Comparison of ENCODE assay signal across 1 cellular context in genomic region chr2:219543596-219544358, GRCh38.
TF ChIP-seq lines count a peak whose summit lies in the region.

CHPF (minus strand) TSS chr2:219543809; CDS start chr2:219543538, 271 bp downstream.
A gene with protein sequence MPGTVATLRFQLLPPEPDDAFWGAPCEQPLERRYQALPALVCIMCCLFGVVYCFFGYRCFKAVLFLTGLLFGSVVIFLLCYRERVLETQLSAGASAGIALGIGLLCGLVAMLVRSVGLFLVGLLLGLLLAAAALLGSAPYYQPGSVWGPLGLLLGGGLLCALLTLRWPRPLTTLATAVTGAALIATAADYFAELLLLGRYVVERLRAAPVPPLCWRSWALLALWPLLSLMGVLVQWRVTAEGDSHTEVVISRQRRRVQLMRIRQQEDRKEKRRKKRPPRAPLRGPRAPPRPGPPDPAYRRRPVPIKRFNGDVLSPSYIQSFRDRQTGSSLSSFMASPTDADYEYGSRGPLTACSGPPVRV (plus strand): TSS chr2:219544028. CDS start chr2:219544728, 700 bp downstream.

TF ChIP-seq in HEK293, 187 proteins besides CTCF, POLR2A, EP300 and RAD21 (continued from another document and continues in another):
- TF ChIP-seq TSHZ1 (tag by site-specific recombination; IDR thresholded peaks at IDR 0.05; ENCODE audit: borderline replicate concordance), result no peak
- TF ChIP-seq EGR2 (tag by site-specific recombination; IDR thresholded peaks at IDR 0.05; ENCODE audit: low read depth), result peak; percentile 26; the same call in 1 of the 2 replicates
- TF ChIP-seq ZNF132 (tag by site-specific recombination; IDR thresholded peaks at IDR 0.05; ENCODE audit: borderline replicate concordance), result no peak
- peak; percentile 77 for TF ChIP-seq ZBTB26 (tag by site-specific recombination; optimal IDR thresholded peaks at IDR 0.05)
- TF ChIP-seq ZNF292 (tag by site-specific recombination; IDR thresholded peaks at IDR 0.05; ENCODE audit: borderline replicate concordance, low read depth), result no peak
- TF ChIP-seq ZNF239 (tag by site-specific recombination; IDR thresholded peaks at IDR 0.05), result no peak
- TF ChIP-seq ZNF555 (tag by site-specific recombination; conservative IDR thresholded peaks at IDR 0.05), result no peak
- TF ChIP-seq ZNF366 (tag by site-specific recombination; conservative IDR thresholded peaks at IDR 0.05), result no peak; the same call in 1 of the 2 replicates
- TF ChIP-seq ZBTB7A (tag by site-specific recombination; IDR thresholded peaks at IDR 0.05; ENCODE audit: low read depth), result peak; percentile 97
- TF ChIP-seq ZNF23 (tag by site-specific recombination; IDR thresholded peaks at IDR 0.05; ENCODE audit: borderline replicate concordance), result no peak
- TF ChIP-seq ZNF169 (tag by site-specific recombination; IDR thresholded peaks at IDR 0.05), result no peak
- TF ChIP-seq, protein P1, sequence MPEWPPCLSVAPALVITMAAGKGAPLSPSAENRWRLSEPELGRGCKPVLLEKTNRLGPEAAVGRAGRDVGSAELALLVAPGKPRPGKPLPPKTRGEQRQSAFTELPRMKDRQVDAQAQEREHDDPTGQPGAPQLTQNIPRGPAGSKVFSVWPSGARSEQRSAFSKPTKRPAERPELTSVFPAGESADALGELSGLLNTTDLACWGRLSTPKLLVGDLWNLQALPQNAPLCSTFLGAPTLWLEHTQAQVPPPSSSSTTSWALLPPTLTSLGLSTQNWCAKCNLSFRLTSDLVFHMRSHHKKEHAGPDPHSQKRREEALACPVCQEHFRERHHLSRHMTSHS (tag by site-specific recombination; IDR thresholded peaks at IDR 0.05), result no peak
- TF ChIP-seq WT1 (tag by site-specific recombination; IDR thresholded peaks at IDR 0.05), result peak; percentile 53; the same call in 1 of the 2 replicates
- TF ChIP-seq ZNF157 (tag by site-specific recombination; IDR thresholded peaks at IDR 0.05), result no peak
- TF ChIP-seq, protein P2, sequence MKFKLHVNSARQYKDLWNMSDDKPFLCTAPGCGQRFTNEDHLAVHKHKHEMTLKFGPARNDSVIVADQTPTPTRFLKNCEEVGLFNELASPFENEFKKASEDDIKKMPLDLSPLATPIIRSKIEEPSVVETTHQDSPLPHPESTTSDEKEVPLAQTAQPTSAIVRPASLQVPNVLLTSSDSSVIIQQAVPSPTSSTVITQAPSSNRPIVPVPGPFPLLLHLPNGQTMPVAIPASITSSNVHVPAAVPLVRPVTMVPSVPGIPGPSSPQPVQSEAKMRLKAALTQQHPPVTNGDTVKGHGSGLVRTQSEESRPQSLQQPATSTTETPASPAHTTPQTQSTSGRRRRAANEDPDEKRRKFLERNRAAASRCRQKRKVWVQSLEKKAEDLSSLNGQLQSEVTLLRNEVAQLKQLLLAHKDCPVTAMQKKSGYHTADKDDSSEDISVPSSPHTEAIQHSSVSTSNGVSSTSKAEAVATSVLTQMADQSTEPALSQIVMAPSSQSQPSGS (tag by site-specific recombination; IDR thresholded peaks at IDR 0.05; ENCODE audit: low read depth), result peak; percentile 98
- TF ChIP-seq ZNF146 (tag by site-specific recombination; IDR thresholded peaks at IDR 0.05), result no peak
- TF ChIP-seq ZNF140 (tag by site-specific recombination; IDR thresholded peaks at IDR 0.05), result no peak
- no peak for TF ChIP-seq GLI4 (tag by site-specific recombination; IDR thresholded peaks at IDR 0.05)
- 0 out of 2 replicates have a peak, but pooled peaks have one; percentile 31 for TF ChIP-seq ZBTB10 (tag by site-specific recombination; IDR thresholded peaks at IDR 0.05)
- no peak for TF ChIP-seq ZNF114 (tag by site-specific recombination; IDR thresholded peaks at IDR 0.05)
- no peak for TF ChIP-seq ZNF792 (tag by site-specific recombination; IDR thresholded peaks at IDR 0.05)
- peak; percentile 80 for TF ChIP-seq ZBTB8A (tag by site-specific recombination; IDR thresholded peaks at IDR 0.05)
- no peak for TF ChIP-seq ZNF214 (tag by site-specific recombination; IDR thresholded peaks at IDR 0.05; ENCODE audit: borderline replicate concordance)
- peak; percentile 91 for TF ChIP-seq SP2 (tag by site-specific recombination; IDR thresholded peaks at IDR 0.05)
- TF ChIP-seq ZNF26 (tag by site-specific recombination; IDR thresholded peaks at IDR 0.05), result no peak
- TF ChIP-seq MYNN (tag by site-specific recombination; IDR thresholded peaks at IDR 0.05; ENCODE audit: borderline replicate concordance), result no peak
- no peak for TF ChIP-seq SCRT1 (tag by site-specific recombination; IDR thresholded peaks at IDR 0.05; ENCODE audit: borderline replicate concordance)
- TF ChIP-seq ZNF394 (tag by site-specific recombination; IDR thresholded peaks at IDR 0.05; ENCODE audit: borderline replicate concordance), result no peak
- TF ChIP-seq ZNF776 (tag by site-specific recombination; IDR thresholded peaks at IDR 0.05; ENCODE audit: borderline replicate concordance), result no peak
- no peak for TF ChIP-seq ZNF514 (tag by site-specific recombination; IDR thresholded peaks at IDR 0.05)
- peak; percentile 82 for TF ChIP-seq KLF16 (tag by site-specific recombination; IDR thresholded peaks at IDR 0.05)
- TF ChIP-seq ZNF596 (tag by site-specific recombination; IDR thresholded peaks at IDR 0.05), result no peak
- TF ChIP-seq KLF10 (tag by site-specific recombination; IDR thresholded peaks at IDR 0.05), result peak; percentile 80
- peak; percentile 53; the same call in 1 of the 2 replicates for TF ChIP-seq OSR2 (tag by site-specific recombination; IDR thresholded peaks at IDR 0.05)
- peak; percentile 80 for TF ChIP-seq GLIS1 (tag by site-specific recombination; IDR thresholded peaks at IDR 0.05)
- TF ChIP-seq ZNF48 (tag by site-specific recombination; IDR thresholded peaks at IDR 0.05), result no peak
- TF ChIP-seq ZNF561 (tag by site-specific recombination; IDR thresholded peaks at IDR 0.05; ENCODE audit: borderline replicate concordance), result peak; percentile 45; the same call in 1 of the 2 replicates
- no peak for TF ChIP-seq ZNF530 (tag by site-specific recombination; IDR thresholded peaks at IDR 0.05; ENCODE audit: low read depth)
- TF ChIP-seq ZNF558 (tag by site-specific recombination; IDR thresholded peaks at IDR 0.05), result no peak
- TF ChIP-seq ZNF133 (tag by site-specific recombination; IDR thresholded peaks at IDR 0.05), result no peak
- no peak for TF ChIP-seq ZNF362 (tag by site-specific recombination; IDR thresholded peaks at IDR 0.05)
- TF ChIP-seq ZFP41 (tag by site-specific recombination; IDR thresholded peaks at IDR 0.05; ENCODE audit: borderline replicate concordance), result no peak
- no peak for TF ChIP-seq ZNF449 (tag by site-specific recombination; IDR thresholded peaks at IDR 0.05)
- TF ChIP-seq ZNF654 (tag by site-specific recombination; IDR thresholded peaks at IDR 0.05; ENCODE audit: low read depth), result no peak
- 0 out of 2 replicates have a peak, but pooled peaks have one; percentile 22 for TF ChIP-seq ZFP69B (tag by site-specific recombination; IDR thresholded peaks at IDR 0.05)
- no peak for TF ChIP-seq ZFP3 (tag by site-specific recombination; IDR thresholded peaks at IDR 0.05; ENCODE audit: low read depth)
- no peak for TF ChIP-seq ZNF404 (tag by site-specific recombination; IDR thresholded peaks at IDR 0.05)
- TF ChIP-seq ZNF10 (tag by site-specific recombination; IDR thresholded peaks at IDR 0.05), result no peak
- TF ChIP-seq, protein P3, sequence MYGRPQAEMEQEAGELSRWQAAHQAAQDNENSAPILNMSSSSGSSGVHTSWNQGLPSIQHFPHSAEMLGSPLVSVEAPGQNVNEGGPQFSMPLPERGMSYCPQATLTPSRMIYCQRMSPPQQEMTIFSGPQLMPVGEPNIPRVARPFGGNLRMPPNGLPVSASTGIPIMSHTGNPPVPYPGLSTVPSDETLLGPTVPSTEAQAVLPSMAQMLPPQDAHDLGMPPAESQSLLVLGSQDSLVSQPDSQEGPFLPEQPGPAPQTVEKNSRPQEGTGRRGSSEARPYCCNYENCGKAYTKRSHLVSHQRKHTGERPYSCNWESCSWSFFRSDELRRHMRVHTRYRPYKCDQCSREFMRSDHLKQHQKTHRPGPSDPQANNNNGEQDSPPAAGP (tag by site-specific recombination; IDR thresholded peaks at IDR 0.05), result peak; percentile 44
- no peak for TF ChIP-seq ZNF223 (tag by site-specific recombination; IDR thresholded peaks at IDR 0.05)
- peak; percentile 77; the same call in 1 of the 2 replicates for TF ChIP-seq BCL11A (tag by site-specific recombination; IDR thresholded peaks at IDR 0.05; ENCODE audit: low read depth)
- TF ChIP-seq ZNF626 (tag by site-specific recombination; IDR thresholded peaks at IDR 0.05), result no peak
- no peak for TF ChIP-seq ZNF830 (tag by site-specific recombination; IDR thresholded peaks at IDR 0.05; ENCODE audit: low read depth)
- TF ChIP-seq ZNF423 (tag by site-specific recombination; IDR thresholded peaks at IDR 0.05), result peak; percentile 48; the same call in 1 of the 2 replicates
- no peak for TF ChIP-seq YY1 (tag by site-specific recombination; IDR thresholded peaks at IDR 0.05)
